In genomic region chr12:100733817-100734593, GRCh38 we compare ENCODE assay signal across 9 cellular contexts.
DNase-seq lines count a peak whose midpoint lies in the region; ATAC-seq and TF ChIP-seq lines count a peak whose summit lies in the region.
"Had no signal": no experiment of that assay in that cellular context is flagged by ENCODE, and none has a peak within 500 bp of the region (broad histone marks: within the 10 kb centered on the region; RNA-seq: fewer than 3 reads in every experiment).

No MANE protein-coding gene starts in this region.

- no peaks in the 10 kb centered on the region for H3K9me3 ChIP-seq in osteoblast (ENCODE audit: low read depth, low read length)
- no peaks in the 10 kb centered on the region for H3K9me3 ChIP-seq in CD8-positive, alpha-beta memory T cell (ENCODE audit: low read length)
- H3K9me3 ChIP-seq: BLaER1 treated with 17β-estradiol and CSF1 and Interleukin-3, amounts not matched to agents 10 nM and 100 nM had no signal

- H3K4me3 ChIP-seq in choroid plexus epithelial cell (ENCODE audit: low read depth, low read length) (no peak overlapping the region), osteoblast (ENCODE audit: insufficient read depth, low read length) (no peak overlapping the region)
- no peak overlapping the region for H3K4me3 ChIP-seq in CD8-positive, alpha-beta memory T cell (ENCODE audit: low read length)
- H3K4me3 ChIP-seq: BLaER1 treated with 17β-estradiol and CSF1 and Interleukin-3, amounts not matched to agents 10 nM and 100 nM had no signal

- H3K9me3 Mint-ChIP-seq in CD8-positive, alpha-beta memory T cell, result no peaks in the 10 kb centered on the region

- no peak overlapping the region for H3K4me3 Mint-ChIP-seq in CD8-positive, alpha-beta memory T cell

- no peaks in the 10 kb centered on the region for H3K4me1 ChIP-seq in osteoblast (ENCODE audit: insufficient read depth, low read length)
- H3K4me1 ChIP-seq in CD8-positive, alpha-beta memory T cell (ENCODE audit: insufficient read depth, low read length), result no peaks in the 10 kb centered on the region

- no peaks in the 10 kb centered on the region for H4K20me1 ChIP-seq in osteoblast (ENCODE audit: insufficient read depth, low read length)
- H4K20me1 ChIP-seq: BLaER1 treated with 17β-estradiol and CSF1 and Interleukin-3, amounts not matched to agents 10 nM and 100 nM had no signal

- peak; percentile 46 to 96 (median 88) for DNase-seq in NCI-H1417 (lab: John Stamatoyannopoulos, UW)
- no peak for DNase-seq in NCI-H1417 treated with DMSO at 0.1 percent for 48 hours (lab: John Stamatoyannopoulos, UW)
- peak; percentile 68 for DNase-seq in NCI-H2227 treated with DMSO at 0.1 percent for 48 hours (lab: John Stamatoyannopoulos, UW)
- peak; percentile 65 for DNase-seq in choroid plexus epithelial cell (ENCODE audit: low read depth)
- DNase-seq in osteoblast (ENCODE audit: insufficient read length, low spot score, missing footprints), result no peak
- no peak for DNase-seq in CD8-positive, alpha-beta memory T cell

- no peaks in the 10 kb centered on the region for H3K36me3 Mint-ChIP-seq in CD8-positive, alpha-beta memory T cell

- H2AFZ ChIP-seq in osteoblast (ENCODE audit: low read length), result no peak overlapping the region

- H3K27ac Mint-ChIP-seq in CD8-positive, alpha-beta memory T cell, result peak overlapping the region in 1 of 8 donors; percentile 16

- H3K27me3 ChIP-seq in osteoblast (ENCODE audit: insufficient read depth, low read length), result peaks cover 2% of the 10 kb centered on the region
- no peaks in the 10 kb centered on the region for H3K27me3 ChIP-seq in CD8-positive, alpha-beta memory T cell (ENCODE audit: insufficient read depth, low read length, poor library complexity, severe bottlenecking)
- H3K27me3 ChIP-seq: BLaER1 treated with 17β-estradiol and CSF1 and Interleukin-3, amounts not matched to agents 10 nM and 100 nM had no signal

- no peak overlapping the region for H3K4me2 ChIP-seq in osteoblast (ENCODE audit: insufficient read depth, low read length)

- H3K36me3 ChIP-seq in osteoblast (ENCODE audit: insufficient read depth, low read length), result no peaks in the 10 kb centered on the region
- H3K36me3 ChIP-seq in CD8-positive, alpha-beta memory T cell (ENCODE audit: insufficient read depth, low read length), result no peaks in the 10 kb centered on the region
- H3K36me3 ChIP-seq: BLaER1 treated with 17β-estradiol and CSF1 and Interleukin-3, amounts not matched to agents 10 nM and 100 nM had no signal

- POLR2A ChIA-PET in CD8-positive, alpha-beta memory T cell (lab: Charles Lee), result no interaction called here

- H3K27me3 Mint-ChIP-seq in CD8-positive, alpha-beta memory T cell, result peaks cover 6 to 7% of the 10 kb centered on the region in 2 donors

- TF ChIP-seq CTCF in choroid plexus epithelial cell (conservative IDR thresholded peaks at IDR 0.05; ENCODE audit: low read depth, low read length), result peak; percentile 62
- peak; percentile 57 for TF ChIP-seq CTCF in osteoblast (IDR thresholded peaks at IDR 0.05; ENCODE audit: extremely low read depth, low read depth, low read length)

- CTCF ChIA-PET in CD8-positive, alpha-beta memory T cell (lab: Charles Lee), result no interaction called here

- ATAC-seq in HG02870 (IDR thresholded peaks at IDR 0.05; ENCODE audit: unreplicated experiment) (peak; percentile 91), HG03097 (IDR thresholded peaks at IDR 0.05; ENCODE audit: low FRiP score, unreplicated experiment) (no peak)

- H3K4me1 Mint-ChIP-seq in CD8-positive, alpha-beta memory T cell, result no peaks in the 10 kb centered on the region

- H3K27ac ChIP-seq in osteoblast (ENCODE audit: low read depth, low read length), result no peak overlapping the region
- no peak overlapping the region for H3K27ac ChIP-seq in CD8-positive, alpha-beta memory T cell (ENCODE audit: low read depth, low read length)
- H3K27ac ChIP-seq: BLaER1 treated with 17β-estradiol and CSF1 and Interleukin-3, amounts not matched to agents 10 nM and 100 nM had no signal

- H3K79me2 ChIP-seq in osteoblast (ENCODE audit: insufficient read depth, low read length), result no peaks in the 10 kb centered on the region

Comparison
In these comparisons a context has a peak if more than half of its experiments do, and no peak if none do; other contexts are left out.
1. DNase-seq: peak in NCI-H1417 (3 of 3), NCI-H2227 treated with DMSO at 0.1 percent for 48 hours (single experiment) and choroid plexus epithelial cell (single experiment); none in NCI-H1417 treated with DMSO at 0.1 percent for 48 hours (single experiment), osteoblast (single experiment) and CD8-positive, alpha-beta memory T cell (0 of 5).